1 cellular context compared by ENCODE assay signal in the genomic region with DNA sequence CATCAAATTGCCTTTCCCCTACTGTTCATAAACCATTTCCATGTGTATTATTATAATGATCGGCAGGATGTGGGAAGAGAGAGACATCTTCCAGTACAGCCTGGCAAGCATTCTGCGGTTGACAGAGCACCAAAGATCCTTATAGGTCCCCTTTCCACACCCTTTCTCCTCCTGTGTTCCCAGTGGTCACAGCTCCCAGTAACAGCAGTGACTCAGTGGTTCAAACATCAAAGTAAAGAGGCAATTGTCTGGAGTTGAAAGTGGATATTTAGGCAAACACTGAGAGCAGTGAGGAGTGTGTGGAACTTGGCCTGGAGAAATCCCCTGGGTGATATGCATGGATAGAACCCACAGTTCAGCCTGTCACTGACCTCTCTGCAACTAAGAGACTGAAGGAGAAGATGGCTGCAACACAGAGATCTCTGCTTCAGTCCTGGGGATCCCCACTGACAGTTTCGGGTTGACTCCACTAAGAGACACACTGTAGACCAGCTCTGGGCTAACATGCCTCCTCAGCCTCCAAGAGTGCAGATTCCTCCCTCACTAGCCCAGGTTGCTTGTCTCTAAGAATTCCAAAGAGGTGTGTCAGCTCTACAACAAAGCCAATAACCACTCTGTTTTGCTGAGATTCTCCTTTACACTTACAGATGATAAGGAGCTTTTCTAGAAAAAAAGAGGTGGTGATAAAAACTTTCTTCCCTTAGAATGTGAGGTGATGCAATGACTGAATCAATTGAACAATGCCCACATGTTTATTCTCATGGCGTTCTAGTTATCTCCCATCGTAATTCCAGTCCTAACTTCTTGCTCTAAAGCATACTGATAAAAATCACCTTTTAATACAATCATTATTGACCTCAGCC.
TF ChIP-seq lines count a peak whose summit lies in the region.

No MANE protein-coding gene starts in this region.

TF ChIP-seq in GM23338, 12 proteins besides CTCF, POLR2A, EP300 and RAD21 (continued from another document):
- TF ChIP-seq NANOG (IDR thresholded peaks at IDR 0.05; ENCODE audit: borderline replicate concordance) (no peak), CREB1 (CRISPR knock-in tag; IDR thresholded peaks at IDR 0.05; ENCODE audit: low read depth) (no peak), STAT1 (IDR thresholded peaks at IDR 0.05; ENCODE audit: unreplicated experiment) (no peak)
